ENCODE assay signal across 1 cellular context in genomic region chr2:209771474-209772292, GRCh38.
TF ChIP-seq lines count a peak whose summit lies in the region.

Gene UNC80 (plus strand): TSS chr2:209771832. CDS start chr2:209772073, 241 bp downstream.

TF ChIP-seq in HEK293, 187 proteins besides CTCF, POLR2A, EP300 and RAD21 (continued from another document and continues in another):
- TF ChIP-seq ZBTB10 (tag by site-specific recombination; IDR thresholded peaks at IDR 0.05) (peak; percentile 70; the same call in 1 of the 2 replicates), PRDM10 (tag by site-specific recombination; IDR thresholded peaks at IDR 0.05) (no peak), KLF16 (tag by site-specific recombination; IDR thresholded peaks at IDR 0.05) (0 out of 2 replicates have a peak, but pooled peaks have one; percentile 23), TCF7L2 (IDR thresholded peaks at IDR 0.05; ENCODE audit: borderline replicate concordance, low read depth, low read length) (no peak), ZNF843 (tag by site-specific recombination; IDR thresholded peaks at IDR 0.05) (no peak), GLIS2 (tag by site-specific recombination; IDR thresholded peaks at IDR 0.05) (peak; percentile 73; the same call in 1 of the 2 replicates), PRDM6 (tag by site-specific recombination; IDR thresholded peaks at IDR 0.05) (no peak), BCL11A (tag by site-specific recombination; IDR thresholded peaks at IDR 0.05; ENCODE audit: low read depth) (no peak), REST (tag by site-specific recombination; IDR thresholded peaks at IDR 0.05) (peak; percentile 99), PRDM2 (tag by site-specific recombination; IDR thresholded peaks at IDR 0.05; ENCODE audit: borderline replicate concordance) (no peak), ZNF155 (tag by site-specific recombination; IDR thresholded peaks at IDR 0.05) (no peak), GLIS1 (tag by site-specific recombination; IDR thresholded peaks at IDR 0.05) (peak; percentile 37), ZNF2 (tag by site-specific recombination; IDR thresholded peaks at IDR 0.05) (no peak), ZNF18 (tag by site-specific recombination; IDR thresholded peaks at IDR 0.05) (no peak), EGR2 (tag by site-specific recombination; IDR thresholded peaks at IDR 0.05; ENCODE audit: low read depth) (peak; percentile 45), OVOL3 (tag by site-specific recombination; IDR thresholded peaks at IDR 0.05) (no peak), ZFHX2 (tag by site-specific recombination; conservative IDR thresholded peaks at IDR 0.05) (peak; percentile 85), RBAK (tag by site-specific recombination; IDR thresholded peaks at IDR 0.05) (no peak), ZNF610 (tag by site-specific recombination; IDR thresholded peaks at IDR 0.05; ENCODE audit: borderline replicate concordance) (peak; percentile 44; the same call in 1 of the 2 replicates), ZNF112 (tag by site-specific recombination; IDR thresholded peaks at IDR 0.05) (no peak), ZNF600 (tag by site-specific recombination; IDR thresholded peaks at IDR 0.05) (peak; percentile 62), ZNF248 (tag by site-specific recombination; IDR thresholded peaks at IDR 0.05) (no peak), HOXA7 (CRISPR knock-in tag; IDR thresholded peaks at IDR 0.05; ENCODE audit: borderline replicate concordance) (no peak), ZBTB17 (tag by site-specific recombination; IDR thresholded peaks at IDR 0.05) (peak; percentile 81), ATF2 (tag by site-specific recombination; IDR thresholded peaks at IDR 0.05; ENCODE audit: low read depth) (no peak), ZBTB26 (tag by site-specific recombination; optimal IDR thresholded peaks at IDR 0.05) (peak; percentile 68), ZNF280C (tag by site-specific recombination; IDR thresholded peaks at IDR 0.05) (no peak), ZNF660 (tag by site-specific recombination; IDR thresholded peaks at IDR 0.05) (peak; percentile 26; the same call in 1 of the 2 replicates)
